1 cellular context compared by ENCODE assay signal in genomic region chr7:152395115-152395514, GRCh38.
TF ChIP-seq lines count a peak whose summit lies in the region.

No MANE protein-coding gene starts in this region.

TF ChIP-seq in K562, 482 proteins besides CTCF, POLR2A, EP300 and RAD21 (continued from another document and continues in another):
- TF ChIP-seq, protein P1, sequence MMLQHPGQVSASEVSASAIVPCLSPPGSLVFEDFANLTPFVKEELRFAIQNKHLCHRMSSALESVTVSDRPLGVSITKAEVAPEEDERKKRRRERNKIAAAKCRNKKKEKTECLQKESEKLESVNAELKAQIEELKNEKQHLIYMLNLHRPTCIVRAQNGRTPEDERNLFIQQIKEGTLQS (IDR thresholded peaks at IDR 0.05) = peak; percentile 80
- TF ChIP-seq, protein P1 (CRISPR knock-in tag; conservative IDR thresholded peaks at IDR 0.05) = no peak
- no peak for TF ChIP-seq TAF7 (tag; IDR thresholded peaks at IDR 0.05)
- 0 out of 2 replicates have a peak, but pooled peaks have one; percentile 13 for TF ChIP-seq CREM (IDR thresholded peaks at IDR 0.05; ENCODE audit: low read depth)
- TF ChIP-seq ELK1 (CRISPR knock-in tag; IDR thresholded peaks at IDR 0.05) = no peak
- TF ChIP-seq JUN (IDR thresholded peaks at IDR 0.05; ENCODE audit: borderline replicate concordance, low read depth, low read length) = 0 out of 2 replicates have a peak, but pooled peaks have one; percentile 64
- no peak for TF ChIP-seq JUN (CRISPR knock-in tag; IDR thresholded peaks at IDR 0.05; ENCODE audit: borderline replicate concordance)
- peak; percentile 79 for TF ChIP-seq CEBPB (tag; IDR thresholded peaks at IDR 0.05)
- 0 out of 2 replicates have a peak, but pooled peaks have one; percentile 32 for TF ChIP-seq HDAC2 (IDR thresholded peaks at IDR 0.05)
- no peak for TF ChIP-seq LARP7 (IDR thresholded peaks at IDR 0.05)
- TF ChIP-seq BRD9 (IDR thresholded peaks at IDR 0.05; ENCODE audit: low read depth, partially characterized antibody) = no peak
- TF ChIP-seq RBM25 (IDR thresholded peaks at IDR 0.05; ENCODE audit: low read depth, low read length, severe bottlenecking) = peak; percentile 80
- TF ChIP-seq CBX3 (IDR thresholded peaks at IDR 0.05; ENCODE audit: borderline replicate concordance in 1 of 2, low read length in 2 of 2) = 0 out of 3 replicates have a peak, but pooled peaks of 1 of the 2 experiments have one; percentile 20
- TF ChIP-seq FOSL1 (tag; conservative IDR thresholded peaks at IDR 0.05) = peak; percentile 56
- TF ChIP-seq DPF2 (IDR thresholded peaks at IDR 0.05) = 0 out of 2 replicates have a peak, but pooled peaks have one; percentile 21
- TF ChIP-seq RAD51 (IDR thresholded peaks at IDR 0.05; ENCODE audit: borderline replicate concordance, low read depth) = peak; percentile 23; the same call in 1 of the 2 replicates
- TF ChIP-seq, protein P2, sequence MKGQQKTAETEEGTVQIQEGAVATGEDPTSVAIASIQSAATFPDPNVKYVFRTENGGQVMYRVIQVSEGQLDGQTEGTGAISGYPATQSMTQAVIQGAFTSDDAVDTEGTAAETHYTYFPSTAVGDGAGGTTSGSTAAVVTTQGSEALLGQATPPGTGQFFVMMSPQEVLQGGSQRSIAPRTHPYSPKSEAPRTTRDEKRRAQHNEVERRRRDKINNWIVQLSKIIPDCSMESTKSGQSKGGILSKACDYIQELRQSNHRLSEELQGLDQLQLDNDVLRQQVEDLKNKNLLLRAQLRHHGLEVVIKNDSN (CRISPR knock-in tag; IDR thresholded peaks at IDR 0.05) = 0 out of 2 replicates have a peak, but pooled peaks have one; percentile 11
- TF ChIP-seq ZNF121 (CRISPR knock-in tag; conservative IDR thresholded peaks at IDR 0.05) = peak; percentile 98
- TF ChIP-seq ZNF318 (IDR thresholded peaks at IDR 0.05; ENCODE audit: borderline replicate concordance in 1 of 2, low read depth in 1 of 2) = no peak
- TF ChIP-seq, protein P3, sequence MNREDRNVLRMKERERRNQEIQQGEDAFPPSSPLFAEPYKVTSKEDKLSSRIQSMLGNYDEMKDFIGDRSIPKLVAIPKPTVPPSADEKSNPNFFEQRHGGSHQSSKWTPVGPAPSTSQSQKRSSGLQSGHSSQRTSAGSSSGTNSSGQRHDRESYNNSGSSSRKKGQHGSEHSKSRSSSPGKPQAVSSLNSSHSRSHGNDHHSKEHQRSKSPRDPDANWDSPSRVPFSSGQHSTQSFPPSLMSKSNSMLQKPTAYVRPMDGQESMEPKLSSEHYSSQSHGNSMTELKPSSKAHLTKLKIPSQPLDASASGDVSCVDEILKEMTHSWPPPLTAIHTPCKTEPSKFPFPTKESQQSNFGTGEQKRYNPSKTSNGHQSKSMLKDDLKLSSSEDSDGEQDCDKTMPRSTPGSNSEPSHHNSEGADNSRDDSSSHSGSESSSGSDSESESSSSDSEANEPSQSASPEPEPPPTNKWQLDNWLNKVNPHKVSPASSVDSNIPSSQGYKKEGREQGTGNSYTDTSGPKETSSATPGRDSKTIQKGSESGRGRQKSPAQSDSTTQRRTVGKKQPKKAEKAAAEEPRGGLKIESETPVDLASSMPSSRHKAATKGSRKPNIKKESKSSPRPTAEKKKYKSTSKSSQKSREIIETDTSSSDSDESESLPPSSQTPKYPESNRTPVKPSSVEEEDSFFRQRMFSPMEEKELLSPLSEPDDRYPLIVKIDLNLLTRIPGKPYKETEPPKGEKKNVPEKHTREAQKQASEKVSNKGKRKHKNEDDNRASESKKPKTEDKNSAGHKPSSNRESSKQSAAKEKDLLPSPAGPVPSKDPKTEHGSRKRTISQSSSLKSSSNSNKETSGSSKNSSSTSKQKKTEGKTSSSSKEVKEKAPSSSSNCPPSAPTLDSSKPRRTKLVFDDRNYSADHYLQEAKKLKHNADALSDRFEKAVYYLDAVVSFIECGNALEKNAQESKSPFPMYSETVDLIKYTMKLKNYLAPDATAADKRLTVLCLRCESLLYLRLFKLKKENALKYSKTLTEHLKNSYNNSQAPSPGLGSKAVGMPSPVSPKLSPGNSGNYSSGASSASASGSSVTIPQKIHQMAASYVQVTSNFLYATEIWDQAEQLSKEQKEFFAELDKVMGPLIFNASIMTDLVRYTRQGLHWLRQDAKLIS (CRISPR knock-in tag; IDR thresholded peaks at IDR 0.05) = no peak
- TF ChIP-seq XRCC3 (IDR thresholded peaks at IDR 0.05) = no peak
- no peak for TF ChIP-seq TFAM (CRISPR knock-in tag; conservative IDR thresholded peaks at IDR 0.05)
- TF ChIP-seq BHLHE40 (IDR thresholded peaks at IDR 0.05; ENCODE audit: low read length) = peak; percentile 45; the same call in 1 of the 2 replicates
- TF ChIP-seq EHMT2 (IDR thresholded peaks at IDR 0.05) = 0 out of 2 replicates have a peak, but pooled peaks have one; percentile 32
- TF ChIP-seq HINFP (tag; conservative IDR thresholded peaks at IDR 0.05; ENCODE audit: low read depth) = no peak
- 0 out of 2 replicates have a peak, but pooled peaks have one; percentile 15 for TF ChIP-seq ZEB2 (IDR thresholded peaks at IDR 0.05)
- TF ChIP-seq PHB (CRISPR knock-in tag; IDR thresholded peaks at IDR 0.05) = no peak
- 0 out of 4 replicates have a peak, but pooled peaks of 1 of the 2 experiments have one; percentile 47 for TF ChIP-seq ARNT (IDR thresholded peaks at IDR 0.05)
- no peak for TF ChIP-seq MECOM (CRISPR knock-in tag; IDR thresholded peaks at IDR 0.05)
- no peak for TF ChIP-seq SIRT6 (IDR thresholded peaks at IDR 0.05; ENCODE audit: low read depth, low read length)
- TF ChIP-seq, protein P4, sequence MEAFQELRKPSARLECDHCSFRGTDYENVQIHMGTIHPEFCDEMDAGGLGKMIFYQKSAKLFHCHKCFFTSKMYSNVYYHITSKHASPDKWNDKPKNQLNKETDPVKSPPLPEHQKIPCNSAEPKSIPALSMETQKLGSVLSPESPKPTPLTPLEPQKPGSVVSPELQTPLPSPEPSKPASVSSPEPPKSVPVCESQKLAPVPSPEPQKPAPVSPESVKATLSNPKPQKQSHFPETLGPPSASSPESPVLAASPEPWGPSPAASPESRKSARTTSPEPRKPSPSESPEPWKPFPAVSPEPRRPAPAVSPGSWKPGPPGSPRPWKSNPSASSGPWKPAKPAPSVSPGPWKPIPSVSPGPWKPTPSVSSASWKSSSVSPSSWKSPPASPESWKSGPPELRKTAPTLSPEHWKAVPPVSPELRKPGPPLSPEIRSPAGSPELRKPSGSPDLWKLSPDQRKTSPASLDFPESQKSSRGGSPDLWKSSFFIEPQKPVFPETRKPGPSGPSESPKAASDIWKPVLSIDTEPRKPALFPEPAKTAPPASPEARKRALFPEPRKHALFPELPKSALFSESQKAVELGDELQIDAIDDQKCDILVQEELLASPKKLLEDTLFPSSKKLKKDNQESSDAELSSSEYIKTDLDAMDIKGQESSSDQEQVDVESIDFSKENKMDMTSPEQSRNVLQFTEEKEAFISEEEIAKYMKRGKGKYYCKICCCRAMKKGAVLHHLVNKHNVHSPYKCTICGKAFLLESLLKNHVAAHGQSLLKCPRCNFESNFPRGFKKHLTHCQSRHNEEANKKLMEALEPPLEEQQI (IDR thresholded peaks at IDR 0.05) = peak; percentile 88
- TF ChIP-seq E2F8 (IDR thresholded peaks at IDR 0.05; ENCODE audit: low read depth, partially characterized antibody) = no peak
- no peak for TF ChIP-seq SREBF1 (IDR thresholded peaks at IDR 0.05; ENCODE audit: borderline replicate concordance, low read depth, low read length)
- TF ChIP-seq CEBPG (CRISPR knock-in tag; IDR thresholded peaks at IDR 0.05) = peak; percentile 57; the same call in 1 of the 2 replicates
- peak in 1 of 2 experiments; percentile 53; a peak in 1 of 4 replicates for TF ChIP-seq CEBPG (tag; conservative IDR thresholded peaks at IDR 0.05 in 1 of 2, IDR thresholded peaks at IDR 0.05 in 1 of 2)
